In the genomic region with DNA sequence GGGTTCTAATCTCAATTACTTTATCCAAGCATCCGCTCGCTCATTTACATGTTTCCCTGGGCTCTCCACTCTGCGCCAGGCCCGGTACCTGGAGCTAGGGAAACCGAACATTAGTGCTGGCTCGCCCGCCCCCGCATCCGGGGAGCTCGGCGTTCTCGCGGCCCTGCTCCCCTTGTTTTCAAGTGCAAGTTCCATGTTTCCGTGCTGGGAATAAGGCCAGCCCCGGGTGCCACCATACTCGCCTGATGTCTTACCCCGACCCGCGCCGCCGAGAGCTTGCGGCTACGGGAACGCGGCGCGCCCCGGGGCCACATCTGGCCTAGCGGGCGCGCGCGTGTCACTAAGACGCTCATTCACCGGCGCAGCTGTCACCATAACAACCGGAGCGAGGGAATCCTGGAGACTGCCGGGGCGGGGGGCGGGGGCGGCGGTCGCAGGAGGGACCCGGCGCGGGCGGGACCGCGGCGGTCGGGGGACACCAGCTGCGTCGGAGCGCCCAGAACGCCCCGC, we compare ENCODE assay signal across 8 cellular contexts.
DNase-seq lines count a peak whose midpoint lies in the region; ATAC-seq, FAIRE-seq and TF ChIP-seq lines count a peak whose summit lies in the region.

A gene with protein sequence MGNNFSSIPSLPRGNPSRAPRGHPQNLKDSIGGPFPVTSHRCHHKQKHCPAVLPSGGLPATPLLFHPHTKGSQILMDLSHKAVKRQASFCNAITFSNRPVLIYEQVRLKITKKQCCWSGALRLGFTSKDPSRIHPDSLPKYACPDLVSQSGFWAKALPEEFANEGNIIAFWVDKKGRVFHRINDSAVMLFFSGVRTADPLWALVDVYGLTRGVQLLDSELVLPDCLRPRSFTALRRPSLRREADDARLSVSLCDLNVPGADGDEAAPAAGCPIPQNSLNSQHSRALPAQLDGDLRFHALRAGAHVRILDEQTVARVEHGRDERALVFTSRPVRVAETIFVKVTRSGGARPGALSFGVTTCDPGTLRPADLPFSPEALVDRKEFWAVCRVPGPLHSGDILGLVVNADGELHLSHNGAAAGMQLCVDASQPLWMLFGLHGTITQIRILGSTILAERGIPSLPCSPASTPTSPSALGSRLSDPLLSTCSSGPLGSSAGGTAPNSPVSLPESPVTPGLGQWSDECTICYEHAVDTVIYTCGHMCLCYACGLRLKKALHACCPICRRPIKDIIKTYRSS (plus strand): TSS at position 344 of the 510 bp plus-strand sequence. CDS start 683 bp downstream, outside the sequence.

- H3K27ac ChIP-seq in MM.1S (ENCODE audit: low read length) (peak within 1 kb of the TSS; percentile 51; the same call in 1 of the 2 replicates), angular gyrus (ENCODE audit: low read depth, low read length) (peak within 1 kb of the TSS; percentile 30), skin epidermis (no peak within 1 kb of the TSS)

- no peaks in the 10 kb centered on the region for H3K9me3 ChIP-seq in MM.1S (replicated peaks; ENCODE audit: insufficient read depth, low read length)

- H2AFZ ChIP-seq in MM.1S (ENCODE audit: low read length) = peak within 1 kb of the TSS; percentile 16; the same call in 1 of the 2 replicates

- H3K79me2 ChIP-seq in MM.1S (ENCODE audit: low read length) = peaks cover 19% of the 10 kb centered on the region; the same call in 1 of the 2 replicates

- peaks cover 47% of the 10 kb centered on the region for H3K4me1 ChIP-seq in MM.1S (ENCODE audit: low read length)

- no peaks in the 10 kb centered on the region for H4K20me1 ChIP-seq in MM.1S (ENCODE audit: insufficient read depth, low read length)

- peak within 1 kb of the TSS; percentile 92 for H3K9ac ChIP-seq in MM.1S (ENCODE audit: low read length)

- peaks cover 32% of the 10 kb centered on the region for H3F3A ChIP-seq in MM.1S (ENCODE audit: insufficient read depth, low read length)

- H3K9me2 ChIP-seq in MM.1S (replicated peaks; ENCODE audit: insufficient read depth, low read length) = no peaks in the 10 kb centered on the region

- no peaks in the 10 kb centered on the region for H3K36me3 ChIP-seq in MM.1S (replicated peaks; ENCODE audit: insufficient read depth, low read length)

- no peak for FAIRE-seq in RCC 7860 (lab: Jason Lieb, UNC)

- TF ChIP-seq CTCF in MM.1S (IDR thresholded peaks at IDR 0.05; ENCODE audit: low read length) = no peak

- no peak for ATAC-seq in GM18870 (IDR thresholded peaks at IDR 0.05; ENCODE audit: unreplicated experiment)

- no peaks in the 10 kb centered on the region for H3K27me3 ChIP-seq in MM.1S (replicated peaks; ENCODE audit: insufficient read depth, low read length)

- peak within 1 kb of the TSS; percentile 94 for H3K4me2 ChIP-seq in MM.1S (ENCODE audit: low read depth, low read length)

- DNase-seq in D341Med (ENCODE audit: low spot score) (peak; percentile 52), MM.1S (peak; percentile 74), iPS-NIHi11 (ENCODE audit: low spot score) (peak; percentile 81), NAMALWA (ENCODE audit: low spot score) (no peak), RCC 7860 (ENCODE audit: low spot score) (no peak)

- H3K4me3 ChIP-seq in MM.1S (ENCODE audit: low read length) = peak within 1 kb of the TSS; percentile 72
- peak within 1 kb of the TSS; percentile 37 to 61 (median 53) for H3K4me3 ChIP-seq in skin epidermis

Comparison
In these comparisons a context has a peak if more than half of its experiments do, and no peak if none do; other contexts are left out.
1. DNase-seq: peak in D341Med (single experiment), MM.1S (single experiment) and iPS-NIHi11 (single experiment); none in NAMALWA (single experiment) and RCC 7860 (single experiment).
2. H3K27ac ChIP-seq: peak in MM.1S (single experiment) and angular gyrus (single experiment); none in skin epidermis (0 of 21).